ENCODE assay signal across 18 cellular contexts in the genomic region with DNA sequence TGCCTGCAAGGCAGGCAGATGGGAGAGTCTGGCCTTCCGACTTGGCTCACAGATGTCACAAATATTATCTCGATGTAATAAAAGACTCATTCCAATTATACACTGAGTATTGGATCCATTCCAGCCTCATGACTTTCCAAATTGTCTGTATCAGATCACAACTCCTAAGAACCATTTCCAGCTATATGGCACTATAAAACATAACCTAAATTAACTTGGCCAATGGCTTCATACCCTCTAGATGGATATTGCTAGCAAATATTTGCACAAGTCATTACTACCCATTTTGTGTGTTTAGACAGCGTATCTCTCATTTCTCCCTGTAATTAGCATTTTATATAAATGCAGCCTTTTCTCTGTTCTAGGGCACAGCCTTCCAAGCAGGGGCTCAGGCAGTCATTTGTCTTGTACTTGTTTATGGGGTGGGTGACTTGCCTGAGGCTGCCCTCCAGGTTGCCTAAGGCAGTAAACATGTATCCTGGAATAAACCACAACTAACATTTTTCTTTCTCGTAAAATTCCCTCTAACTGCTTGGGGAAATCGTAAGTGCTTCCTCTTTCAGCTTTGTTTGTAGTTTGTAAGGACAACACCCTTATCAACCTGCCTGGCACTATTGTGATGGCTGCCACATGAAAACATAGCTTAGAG.
DNase-seq lines count a peak whose midpoint lies in the region; ATAC-seq and TF ChIP-seq lines count a peak whose summit lies in the region.
"Had no signal": no experiment of that assay in that cellular context is flagged by ENCODE, and none has a peak within 500 bp of the region (broad histone marks: within the 10 kb centered on the region; RNA-seq: fewer than 3 reads in every experiment).

No MANE protein-coding gene starts in this region.

- no peaks in the 10 kb centered on the region for H3K4me1 ChIP-seq in upper lobe of left lung
- H3K4me1 ChIP-seq: BLaER1 had no signal

- TF ChIP-seq POLR2A in upper lobe of left lung (IDR thresholded peaks at IDR 0.05), result no peak

- no peaks in the 10 kb centered on the region for H3K36me3 ChIP-seq in upper lobe of left lung
- H3K36me3 ChIP-seq: BLaER1 had no signal

- H3K27ac ChIP-seq in upper lobe of left lung, result no peak overlapping the region
- H3K27ac ChIP-seq: BLaER1 had no signal

- H3K27me3 ChIP-seq in upper lobe of left lung, result no peaks in the 10 kb centered on the region
- H3K27me3 ChIP-seq: BLaER1 had no signal

- TF ChIP-seq EP300 in upper lobe of left lung (IDR thresholded peaks at IDR 0.05), result no peak

- no peak overlapping the region for H3K4me3 ChIP-seq in upper lobe of left lung
- H3K4me3 ChIP-seq: BLaER1 had no signal

- WGBS in upper lobe of left lung, 2 donors, result 41 to 42% methylated on average over 5 of the region's 5 CpGs

- no peaks in the 10 kb centered on the region for H3K9me3 ChIP-seq in upper lobe of left lung
- H3K9me3 ChIP-seq: BLaER1 had no signal

- TF ChIP-seq CTCF in upper lobe of left lung (IDR thresholded peaks at IDR 0.05), result no peak

- peak; percentile 96 for ATAC-seq in left colon
- ATAC-seq in upper lobe of left lung (ENCODE audit: low FRiP score in 2 of 2), result no peak
- ATAC-seq: activated naive CD8-positive, alpha-beta T cell treated with anti-CD3 and anti-CD28 coated beads, Interleukin-2, amount 50 U/mL, for 24 hours; stimulated activated naive CD8-positive, alpha-beta T cell treated with anti-CD3 and anti-CD28 coated beads, Interleukin-15, Interleukin-2, amounts not matched to agents 100 U/mL and 50 U/mL, for 24 hours had no signal

- intact Hi-C loops in left colon (cut with DNase I, micrococcal nuclease), result no loop called here

- peak; percentile 12 for DNase-seq in HT-29 (ENCODE audit: low spot score)
- DNase-seq in NCI-H1694 (lab: John Stamatoyannopoulos, UW), result peak; percentile 97
- peak; percentile 65 for DNase-seq in NCI-H524 treated with DMSO at 0.1 percent for 48 hours (lab: John Stamatoyannopoulos, UW)
- DNase-seq in left colon, result peak in 1 of 2 donors; percentile 22
- no peak for DNase-seq in activated CD4-positive, alpha-beta T cell treated with anti-CD3 and anti-CD28 coated beads for 1 hour
- DNase-seq in ecto neural progenitor cell (ENCODE audit: low spot score), result no peak
- DNase-seq in upper lobe of left lung, result no peak
- DNase-seq: activated CD4-positive, alpha-beta T cell treated with anti-CD3 and anti-CD28 coated beads, Interleukin-2, amount 50 U/mL, for 48 hours; activated naive CD8-positive, alpha-beta T cell treated with anti-CD3 and anti-CD28 coated beads, Interleukin-2, amount 50 U/mL, for 24 hours; activated T-cell treated with anti-CD3 and anti-CD28 coated beads, Interleukin-2, amount 50 U/mL, for 48 hours; DMS79; effector CD8-positive, alpha-beta T cell; HFFc6; mesendoderm; nephron progenitor cell; stimulated activated naive CD8-positive, alpha-beta T cell treated with anti-CD3 and anti-CD28 coated beads, Interleukin-15, Interleukin-2, amounts not matched to agents 100 U/mL and 50 U/mL, for 24 hours; trophoblast cell had no signal

Comparison
In these comparisons a context has a peak if more than half of its experiments do, and no peak if none do; other contexts are left out.
1. DNase-seq: peak in HT-29 (single experiment), NCI-H1694 (single experiment) and NCI-H524 treated with DMSO at 0.1 percent for 48 hours (single experiment); none in activated CD4-positive, alpha-beta T cell treated with anti-CD3 and anti-CD28 coated beads for 1 hour (single experiment), ecto neural progenitor cell (single experiment) and upper lobe of left lung (0 of 2).